16 cellular contexts compared by ENCODE assay signal in the genomic region with DNA sequence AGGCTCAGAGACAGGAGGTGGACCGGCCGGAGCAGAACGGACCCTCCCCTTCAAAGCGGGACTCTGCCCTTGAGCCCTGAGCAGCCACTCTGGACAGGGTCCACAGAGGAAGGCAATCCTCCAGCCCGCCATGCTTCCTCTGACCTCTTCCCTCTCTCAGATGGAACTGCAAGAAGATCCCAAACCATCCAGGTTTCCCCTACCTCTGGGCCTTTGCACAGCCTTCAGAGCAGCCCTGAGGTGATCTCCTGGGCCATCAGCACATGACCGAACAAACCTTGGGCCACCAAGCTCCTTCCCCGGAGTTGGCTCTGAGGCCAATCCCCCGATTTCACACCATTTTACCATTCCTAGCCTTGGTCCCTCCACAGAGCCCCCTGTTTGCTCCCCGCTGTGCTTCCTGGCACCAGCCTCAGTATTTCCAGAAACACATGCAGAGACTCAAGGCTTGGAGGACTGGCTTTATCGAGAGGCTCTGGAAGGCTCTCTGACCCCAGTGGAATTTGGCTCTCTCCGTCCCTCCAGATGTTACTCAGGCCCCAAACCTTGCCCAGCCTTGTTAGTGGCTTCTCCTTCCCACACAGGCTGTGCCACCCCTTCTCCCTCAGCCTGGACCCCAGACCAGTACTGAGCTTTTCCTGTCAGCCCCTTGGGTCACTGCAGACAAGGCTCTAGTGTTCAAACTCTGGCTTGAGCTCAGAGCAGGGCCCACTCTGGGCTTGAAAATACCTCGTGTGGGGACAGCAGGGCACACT. TPM values are rescaled to one million over a fixed set of nuclear protein-coding genes. Genes with fewer than 3 reads are reported as not detected.
DNase-seq lines count a peak whose midpoint lies in the region; ATAC-seq and TF ChIP-seq lines count a peak whose summit lies in the region.
"Had no signal": no experiment of that assay in that cellular context is flagged by ENCODE, and none has a peak within 500 bp of the region (broad histone marks: within the 10 kb centered on the region; RNA-seq: fewer than 3 reads in every experiment).

No MANE protein-coding gene starts in this region.

- H3K18ac ChIP-seq in neuronal stem cell (ENCODE audit: low read length) = peak overlapping the region; percentile 24

- H3K4ac ChIP-seq in neuronal stem cell (ENCODE audit: low read length) = no peak overlapping the region

- no peaks in the 10 kb centered on the region for H3K36me3 ChIP-seq in neuronal stem cell (replicated peaks in 1 of 2; ENCODE audit: control insufficient read depth in 2 of 2, insufficient read depth in 2 of 2, low read length in 2 of 2)
- H3K36me3 ChIP-seq: BLaER1 had no signal

- H3K4me1 ChIP-seq in neuronal stem cell (ENCODE audit: control insufficient read depth in 2 of 2, insufficient read depth in 1 of 2, low read depth in 1 of 2, low read length in 2 of 2) = peaks cover 0 to 17% of the 10 kb centered on the region in 2 donors
- H3K4me1 ChIP-seq: Caco-2 had no signal

- H3K27ac ChIP-seq in coronary artery (no peak overlapping the region), neuronal stem cell (replicated peaks; ENCODE audit: low read length) (no peak overlapping the region)
- H3K27ac ChIP-seq: BLaER1, HL-60 had no signal

- ATAC-seq in activated CD8-positive, alpha-beta memory T cell treated with anti-CD3 and anti-CD28 coated beads, Interleukin-2, amount 10 ng/mL, durations not matched to agents 7 days and 5 days = no peak
- ATAC-seq in HG02623 (IDR thresholded peaks at IDR 0.05; ENCODE audit: unreplicated experiment) = no peak
- ATAC-seq: GM23338 had no signal

- H3K9me3 ChIP-seq in neuronal stem cell (replicated peaks in 1 of 2; ENCODE audit: control insufficient read depth in 2 of 2, insufficient read depth in 1 of 2, low read depth in 1 of 2, low read length in 2 of 2) = no peaks in the 10 kb centered on the region
- H3K9me3 ChIP-seq: Caco-2 had no signal

- no peak overlapping the region for H4K8ac ChIP-seq in neuronal stem cell (ENCODE audit: low read depth, low read length)

- CTCF ChIA-PET in activated CD8-positive, alpha-beta memory T cell treated with anti-CD3 and anti-CD28 coated beads, Interleukin-2, amount 10 ng/mL, durations not matched to agents 7 days and 5 days (lab: Charles Lee) = interaction anchor here (1.3 to 2.4 kb wide), 3 partner anchors 11 to 201 kb away, joined by 4 to 7 read pairs (median 5); no protein-coding TSS in a partner anchor

- H2BK5ac ChIP-seq in neuronal stem cell (ENCODE audit: low read length) = no peak overlapping the region

- H4K91ac ChIP-seq in neuronal stem cell (ENCODE audit: low read depth, low read length, poor library complexity) = no peak overlapping the region

- H2BK15ac ChIP-seq in neuronal stem cell (ENCODE audit: low read length) = peak overlapping the region; percentile 31

- no peaks in the 10 kb centered on the region for H3K79me1 ChIP-seq in neuronal stem cell (ENCODE audit: low read depth, low read length)

- no peak overlapping the region for H3K9ac ChIP-seq in neuronal stem cell (ENCODE audit: low read depth, low read length, poor library complexity)
- H3K9ac ChIP-seq: BLaER1 had no signal

- intact Hi-C loops in posterior cingulate gyrus (cut with DNase I) = no loop called here

- no peak overlapping the region for H2AFZ ChIP-seq in neuronal stem cell (ENCODE audit: low read length)
- H2AFZ ChIP-seq: GM23338 had no signal

- H3K23ac ChIP-seq in neuronal stem cell (ENCODE audit: low read depth, low read length, poor library complexity) = no peak overlapping the region

- H3K4me2 ChIP-seq in neuronal stem cell (ENCODE audit: insufficient read depth, low read length, poor library complexity, severe bottlenecking) = no peak overlapping the region
- H3K4me2 ChIP-seq: BLaER1, GM23338 had no signal

- no peak overlapping the region for H2BK120ac ChIP-seq in neuronal stem cell (ENCODE audit: low read depth, low read length)

- WGBS in neuronal stem cell (ENCODE audit: extremely low coverage in 2 of 2, insufficient read length in 2 of 2, insufficient replicate concordance in 1 of 2), 2 donors = no CpG with 5 or more reads among the region's 12 CpGs

- H2BK12ac ChIP-seq in neuronal stem cell (ENCODE audit: low read length) = no peak overlapping the region

- no peak for TF ChIP-seq CTCF in coronary artery (IDR thresholded peaks at IDR 0.05)

- no peak overlapping the region for H3K27ac Mint-ChIP-seq in activated CD8-positive, alpha-beta memory T cell treated with anti-CD3 and anti-CD28 coated beads, Interleukin-2, amount 10 ng/mL, durations not matched to agents 7 days and 5 days
- H3K27ac Mint-ChIP-seq: GM23338 had no signal

- peak overlapping the region; percentile 42 for H2AK5ac ChIP-seq in neuronal stem cell (ENCODE audit: low read depth, low read length)

- no peaks in the 10 kb centered on the region for H3K36me3 Mint-ChIP-seq in activated CD8-positive, alpha-beta memory T cell treated with anti-CD3 and anti-CD28 coated beads, Interleukin-2, amount 10 ng/mL, durations not matched to agents 7 days and 5 days

- no peaks in the 10 kb centered on the region for H3K4me1 Mint-ChIP-seq in activated CD8-positive, alpha-beta memory T cell treated with anti-CD3 and anti-CD28 coated beads, Interleukin-2, amount 10 ng/mL, durations not matched to agents 7 days and 5 days

- H3K27me3 Mint-ChIP-seq in activated CD8-positive, alpha-beta memory T cell treated with anti-CD3 and anti-CD28 coated beads, Interleukin-2, amount 10 ng/mL, durations not matched to agents 7 days and 5 days = no peaks in the 10 kb centered on the region

- peak; percentile 36 for DNase-seq in activated CD8-positive, alpha-beta memory T cell treated with anti-CD3 and anti-CD28 coated beads, Interleukin-2, amount 10 ng/mL, durations not matched to agents 7 days and 5 days
- no peak for DNase-seq in activated CD8-positive, alpha-beta memory T cell treated with anti-CD3 and anti-CD28 coated beads, Interleukin-2, amount 50 U/mL, for 4 hours
- peak; percentile 38 for DNase-seq in coronary artery (ENCODE audit: low spot score)
- no peak for DNase-seq in neuronal stem cell (ENCODE audit: low spot score)
- no peak for DNase-seq in NCI-H1417 (lab: John Stamatoyannopoulos, UW)
- no peak for DNase-seq in posterior cingulate gyrus
- DNase-seq: 8988T; AML-193; Caco-2; CD8-positive, alpha-beta memory T cell; DMS53; H7 had no signal

- H3K9me3 Mint-ChIP-seq in activated CD8-positive, alpha-beta memory T cell treated with anti-CD3 and anti-CD28 coated beads, Interleukin-2, amount 10 ng/mL, durations not matched to agents 7 days and 5 days (ENCODE audit: low read depth) = no peaks in the 10 kb centered on the region
- H3K9me3 Mint-ChIP-seq: CD8-positive, alpha-beta memory T cell had no signal

- H3K4me3 ChIP-seq in coronary artery (no peak overlapping the region), neuronal stem cell (ENCODE audit: low read length in 2 of 2) (no peak overlapping the region)
- H3K4me3 ChIP-seq: BLaER1, GM23338 had no signal

- no peak overlapping the region for H3K4me3 Mint-ChIP-seq in activated CD8-positive, alpha-beta memory T cell treated with anti-CD3 and anti-CD28 coated beads, Interleukin-2, amount 10 ng/mL, durations not matched to agents 7 days and 5 days
- H3K4me3 Mint-ChIP-seq: CD8-positive, alpha-beta memory T cell; GM23338 had no signal

- no peaks in the 10 kb centered on the region for H3K27me3 ChIP-seq in neuronal stem cell (ENCODE audit: control insufficient read depth in 3 of 3, insufficient read depth in 3 of 3, low read depth in 1 of 3, low read length in 3 of 3)
- H3K27me3 ChIP-seq: BLaER1 had no signal

- no peak overlapping the region for H3K14ac ChIP-seq in neuronal stem cell (ENCODE audit: low read length)

RNA-seq across cellular contexts. Expression of a gene that starts 48.6 kb away (rescaled TPM):
- not detected for total RNA-seq in activated CD8-positive, alpha-beta memory T cell treated with anti-CD3 and anti-CD28 coated beads, Interleukin-2, amount 10 ng/mL, durations not matched to agents 7 days and 5 days
- 0.10 TPM for polyA plus RNA-seq in neuronal stem cell (2013, experiment 1 of 2)
- 0.07 TPM for polyA plus RNA-seq in neuronal stem cell (2013, experiment 2 of 2)
- total RNA-seq: Caco-2; CD8-positive, alpha-beta memory T cell had no signal
- polyA plus RNA-seq: CD8-positive, alpha-beta memory T cell had no signal

Comparison
In these comparisons a context has a peak if more than half of its experiments do, and no peak if none do; other contexts are left out.
1. DNase-seq: peak in activated CD8-positive, alpha-beta memory T cell treated with anti-CD3 and anti-CD28 coated beads, Interleukin-2, amount 10 ng/mL, durations not matched to agents 7 days and 5 days (single experiment) and coronary artery (single experiment); none in activated CD8-positive, alpha-beta memory T cell treated with anti-CD3 and anti-CD28 coated beads, Interleukin-2, amount 50 U/mL, for 4 hours (single experiment), neuronal stem cell (single experiment), NCI-H1417 (0 of 3) and posterior cingulate gyrus (0 of 10).